ENCODE assay signal across 24 cellular contexts in the genomic region with DNA sequence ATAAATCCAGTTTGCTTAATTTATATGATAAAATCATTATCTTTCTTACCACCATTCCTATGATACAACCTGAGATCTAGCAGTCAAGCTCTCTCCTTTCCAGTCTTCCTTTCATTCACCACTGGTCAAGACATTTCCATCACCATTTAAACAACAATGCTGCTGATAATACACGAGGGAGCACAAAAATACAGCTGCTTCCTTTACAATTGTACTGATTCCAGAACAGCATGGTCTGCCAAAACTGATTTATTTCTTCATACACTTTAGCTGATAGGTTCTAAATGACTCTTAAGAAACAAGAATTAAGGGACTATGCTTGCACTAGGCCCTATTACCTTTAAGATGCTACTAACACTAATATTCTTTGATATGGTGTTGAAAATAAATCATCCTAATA.
DNase-seq lines count a peak whose midpoint lies in the region; ATAC-seq and TF ChIP-seq lines count a peak whose summit lies in the region.
"Had no signal": no experiment of that assay in that cellular context is flagged by ENCODE, and none has a peak within 500 bp of the region (broad histone marks: within the 10 kb centered on the region; RNA-seq: fewer than 3 reads in every experiment).

No MANE protein-coding gene starts in this region.

- no peak for TF ChIP-seq POLR2A in uterus (IDR thresholded peaks at IDR 0.05)

- H3K4me3 ChIP-seq in cardiac fibroblast (replicated peaks in 1 of 2; ENCODE audit: low read depth in 2 of 2, low read length in 2 of 2) = no peak overlapping the region
- no peak overlapping the region for H3K4me3 ChIP-seq in fibroblast of pulmonary artery (replicated peaks; ENCODE audit: low read depth, low read length)
- no peak overlapping the region for H3K4me3 ChIP-seq in rectal smooth muscle tissue (ENCODE audit: low read length)
- no peak overlapping the region for H3K4me3 ChIP-seq in uterus
- H3K4me3 ChIP-seq: colonic mucosa, GM23338, hepatocyte, pancreas, spleen had no signal

- H3K27me3 ChIP-seq in rectal smooth muscle tissue (ENCODE audit: control insufficient read depth, insufficient read depth, low read length) = no peaks in the 10 kb centered on the region
- no peaks in the 10 kb centered on the region for H3K27me3 ChIP-seq in uterus
- H3K27me3 ChIP-seq: colonic mucosa, hepatocyte, pancreas, spleen had no signal

- H3K4me1 ChIP-seq in rectal smooth muscle tissue (ENCODE audit: control insufficient read depth, insufficient read depth, low read length) (peaks cover 3% of the 10 kb centered on the region), uterus (no peaks in the 10 kb centered on the region)
- H3K4me1 ChIP-seq: colonic mucosa, pancreas, spleen had no signal

- no peaks in the 10 kb centered on the region for H3K9me3 ChIP-seq in uterus
- H3K9me3 ChIP-seq: colonic mucosa, pancreas, spleen had no signal

- ATAC-seq in HG03097 (IDR thresholded peaks at IDR 0.05; ENCODE audit: low FRiP score, unreplicated experiment) = no peak
- ATAC-seq: activated CD8-positive, alpha-beta T cell treated with anti-CD3 and anti-CD28 coated beads for 36 hours; GM23338; pancreas had no signal

- intact Hi-C loops in uterus (cut with DNase I; ENCODE audit: low total_unique reads) = no loop called here

- no peak overlapping the region for H3K9ac ChIP-seq in rectal smooth muscle tissue (ENCODE audit: low read length)

- H3K27ac ChIP-seq in rectal smooth muscle tissue (ENCODE audit: low read depth, low read length) (peak overlapping the region; percentile 48), uterus (no peak overlapping the region), substantia nigra (ENCODE audit: low read depth, low read length, poor library complexity, severe bottlenecking) (no peak overlapping the region)
- H3K27ac ChIP-seq: colonic mucosa, hepatocyte, pancreas, spleen had no signal

- DNase-seq in LHCN-M2 (ENCODE audit: low read depth) = peak; percentile 48
- peak; percentile 58 to 68 for DNase-seq in cardiac fibroblast (ENCODE audit: low read depth in 2 of 2)
- DNase-seq in fibroblast of pulmonary artery (ENCODE audit: low read depth) = peak; percentile 76
- no peak for DNase-seq in uterus
- no peak for DNase-seq in HK-2 (ENCODE audit: unreplicated experiment)
- DNase-seq in substantia nigra (lab: John Stamatoyannopoulos, UW) = no peak
- DNase-seq: activated CD8-positive, alpha-beta T cell treated with anti-CD3 and anti-CD28 coated beads for 36 hours; amygdala; CD4-positive, alpha-beta memory T cell; colonic mucosa; effector memory CD4-positive, alpha-beta T cell; left cardiac atrium; NCI-H1092; NCI-H187; NCI-H510A; nephron progenitor cell; OCI-M1; pancreas; spleen; stimulated activated CD4-positive, alpha-beta T cell treated with anti-CD3 and anti-CD28 coated beads, Interleukin-2, amount 100 ng/mL, for 24 hours had no signal

- TF ChIP-seq CTCF in cardiac fibroblast (IDR thresholded peaks at IDR 0.05; ENCODE audit: low read depth, low read length) = no peak
- no peak for TF ChIP-seq CTCF in fibroblast of pulmonary artery (IDR thresholded peaks at IDR 0.05; ENCODE audit: low read length, missing control alignments)
- TF ChIP-seq CTCF in uterus (IDR thresholded peaks at IDR 0.05) = no peak

- H3K36me3 ChIP-seq in rectal smooth muscle tissue (ENCODE audit: control insufficient read depth, insufficient read depth, low read length) (no peaks in the 10 kb centered on the region), uterus (no peaks in the 10 kb centered on the region)
- H3K36me3 ChIP-seq: colonic mucosa, pancreas had no signal

Comparison
In these comparisons a context has a peak if more than half of its experiments do, and no peak if none do; other contexts are left out.
1. DNase-seq: peak in LHCN-M2 (single experiment), cardiac fibroblast (2 of 2) and fibroblast of pulmonary artery (single experiment); none in uterus (0 of 2), HK-2 (single experiment) and substantia nigra (0 of 49).